19 cellular contexts compared by ENCODE assay signal in the genomic region with DNA sequence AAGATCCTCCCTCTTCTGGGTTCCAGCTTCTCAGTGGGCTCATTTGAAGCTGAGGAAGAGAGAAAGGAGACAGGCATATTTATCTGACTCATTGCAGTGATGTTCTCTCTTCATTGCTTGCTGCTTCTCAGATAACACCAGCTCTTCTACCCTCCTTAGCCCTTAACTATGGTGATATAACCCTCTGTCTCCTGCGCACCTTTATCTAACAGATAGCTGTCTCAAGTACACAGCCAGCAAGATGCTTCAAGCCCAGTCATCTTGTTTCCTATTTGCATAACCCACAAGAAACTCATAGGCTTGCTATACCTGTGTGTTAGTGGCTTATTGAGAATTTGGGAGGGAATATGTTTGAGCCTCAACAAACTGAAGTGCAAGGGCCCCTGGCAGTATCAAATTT. TPM values are rescaled to one million over a fixed set of nuclear protein-coding genes. Genes with fewer than 3 reads are reported as not detected.
A peak's percentile ranks its signal among the peaks of the same experiment; 100 is the strongest.
DNase-seq lines count a peak whose midpoint lies in the region; ATAC-seq, FAIRE-seq and TF ChIP-seq lines count a peak whose summit lies in the region.
"Had no signal": no experiment of that assay in that cellular context is flagged by ENCODE, and none has a peak within 500 bp of the region (broad histone marks: within the 10 kb centered on the region; RNA-seq: fewer than 3 reads in every experiment).

No MANE protein-coding gene starts in this region.

- no peak overlapping the region for H3K27ac Mint-ChIP-seq in activated T-cell treated with anti-CD3 and anti-CD28 coated beads, Interleukin-2, amount 50 U/mL, for 72 hours
- H3K27ac Mint-ChIP-seq: CD4-positive, CD25-positive, alpha-beta regulatory T cell; T-helper 2 cell treated with Interferon-gamma antibody and Interleukin-4, amounts not matched to agents 5 μg/mL and 100 μg/mL, for 36 hours had no signal

- TF ChIP-seq EP300 in upper lobe of left lung (IDR thresholded peaks at IDR 0.05), result no peak

- peak overlapping the region; percentile 90 for H3K27ac ChIP-seq in hepatocyte
- H3K27ac ChIP-seq in upper lobe of left lung, result no peak overlapping the region

- H3K36me3 ChIP-seq in hepatocyte (replicated peaks; ENCODE audit: insufficient read depth, low read depth) (no peaks in the 10 kb centered on the region), upper lobe of left lung (peaks cover 0 to 6% (median 0%) of the 10 kb centered on the region in 4 donors)

- H3K4me1 Mint-ChIP-seq in activated T-cell treated with anti-CD3 and anti-CD28 coated beads, Interleukin-2, amount 50 U/mL, for 72 hours (ENCODE audit: low read depth), result no peaks in the 10 kb centered on the region
- H3K4me1 Mint-ChIP-seq: CD4-positive, CD25-positive, alpha-beta regulatory T cell had no signal

- no peak for DNase-seq in activated T-cell treated with anti-CD3 and anti-CD28 coated beads, Interleukin-2, amount 50 U/mL, for 72 hours
- DNase-seq in activated T-cell treated with anti-CD3 and anti-CD28 coated beads, Interleukin-2, amount 50 U/mL, for 48 hours, result no peak
- no peak for DNase-seq in hepatocyte (ENCODE audit: low spot score)
- DNase-seq in HTR-8/SVneo (ENCODE audit: insufficient read length, low spot score), result no peak
- DNase-seq in upper lobe of left lung, result no peak
- no peak for DNase-seq in activated CD4-positive, alpha-beta T cell treated with anti-CD3 and anti-CD28 coated beads for 4 hours
- DNase-seq: ACHN; activated naive CD4-positive, alpha-beta T cell treated with anti-CD3 and anti-CD28 coated beads, Interleukin-2, amount 50 U/mL, for 16 hours; CD4-positive, CD25-positive, alpha-beta regulatory T cell; foreskin melanocyte; NCI-H1436 treated with DMSO at 0.1 percent for 48 hours; NCI-H510A; small intestine had no signal

- WGBS in hepatocyte (ENCODE audit: low lambda C conversion rate, missing lambda C conversion rate), result 62% methylated on average over 1 of the region's 1 CpG
- 91 to 95% methylated on average over 1 of the region's 1 CpG for WGBS in upper lobe of left lung, 2 donors

- no peak for FAIRE-seq in HTR-8/SVneo (lab: Jason Lieb, UNC)
- FAIRE-seq: small intestine had no signal

- no peaks in the 10 kb centered on the region for H3K9me3 ChIP-seq in hepatocyte (ENCODE audit: low read depth)
- no peaks in the 10 kb centered on the region for H3K9me3 ChIP-seq in upper lobe of left lung

- H4K20me1 ChIP-seq in hepatocyte (ENCODE audit: insufficient read depth, poor library complexity, severe bottlenecking), result no peaks in the 10 kb centered on the region

- H3K79me2 ChIP-seq in hepatocyte, result no peaks in the 10 kb centered on the region

- no peak overlapping the region for H3K4me2 ChIP-seq in hepatocyte

- peak; percentile 74 to 83 for ATAC-seq in activated T-cell treated with anti-CD3 and anti-CD28 coated beads, Interleukin-2, amount 50 U/mL, for 72 hours (replicated peaks in 1 of 2)
- ATAC-seq in HG03060 (IDR thresholded peaks at IDR 0.05; ENCODE audit: low read depth, unreplicated experiment) (peak; percentile 49), upper lobe of left lung (ENCODE audit: low FRiP score in 2 of 2) (no peak), GM19397 (IDR thresholded peaks at IDR 0.05; ENCODE audit: unreplicated experiment) (no peak)
- ATAC-seq: activated CD4-positive, CD25-positive, alpha-beta regulatory T cell treated with anti-CD3 and anti-CD28 coated beads, Interleukin-2, amount 50 U/mL, for 24 hours; left lobe of liver had no signal

- no peaks in the 10 kb centered on the region for H3K9me3 Mint-ChIP-seq in activated T-cell treated with anti-CD3 and anti-CD28 coated beads, Interleukin-2, amount 50 U/mL, for 72 hours
- H3K9me3 Mint-ChIP-seq: CD4-positive, CD25-positive, alpha-beta regulatory T cell; T-helper 2 cell treated with Interferon-gamma antibody and Interleukin-4, amounts not matched to agents 5 μg/mL and 100 μg/mL, for 36 hours had no signal

- H3K4me3 ChIP-seq in hepatocyte (no peak overlapping the region), upper lobe of left lung (no peak overlapping the region)
- H3K4me3 ChIP-seq: coronary artery had no signal

- no peaks in the 10 kb centered on the region for H3K36me3 Mint-ChIP-seq in activated T-cell treated with anti-CD3 and anti-CD28 coated beads, Interleukin-2, amount 50 U/mL, for 72 hours (ENCODE audit: insufficient read depth in 2 of 2)
- H3K36me3 Mint-ChIP-seq: CD4-positive, CD25-positive, alpha-beta regulatory T cell had no signal

- no peak for TF ChIP-seq POLR2A in upper lobe of left lung (IDR thresholded peaks at IDR 0.05)

- H3K27me3 Mint-ChIP-seq in activated T-cell treated with anti-CD3 and anti-CD28 coated beads, Interleukin-2, amount 50 U/mL, for 72 hours (ENCODE audit: low read depth), result peaks cover 59% of the 10 kb centered on the region

- H2AFZ ChIP-seq in hepatocyte, result no peak overlapping the region

- H3K4me1 ChIP-seq in hepatocyte (ENCODE audit: insufficient read depth) (peaks cover 18% of the 10 kb centered on the region), upper lobe of left lung (peaks cover 0 to 18% (median 0%) of the 10 kb centered on the region in 4 donors)

- no peak for TF ChIP-seq CTCF in hepatocyte (IDR thresholded peaks at IDR 0.05; ENCODE audit: poor library complexity)
- no peak for TF ChIP-seq CTCF in upper lobe of left lung (IDR thresholded peaks at IDR 0.05)

- no peak overlapping the region for H3K4me3 Mint-ChIP-seq in activated T-cell treated with anti-CD3 and anti-CD28 coated beads, Interleukin-2, amount 50 U/mL, for 72 hours
- H3K4me3 Mint-ChIP-seq: CD4-positive, CD25-positive, alpha-beta regulatory T cell; T-helper 2 cell treated with Interferon-gamma antibody and Interleukin-4, amounts not matched to agents 5 μg/mL and 100 μg/mL, for 36 hours had no signal

- H3K27me3 ChIP-seq in hepatocyte (no peaks in the 10 kb centered on the region), upper lobe of left lung (no peaks in the 10 kb centered on the region)

- no peaks in the 10 kb centered on the region for H3K9me2 ChIP-seq in hepatocyte (replicated peaks; ENCODE audit: insufficient read depth)

RNA-seq across cellular contexts. Expression of a gene that starts 12.6 kb away (rescaled TPM):
- 1 to 10 TPM in 1 of 2 donors, under 1 TPM in 1; 0.65 to 1.4 TPM for total RNA-seq in activated T-cell treated with anti-CD3 and anti-CD28 coated beads, Interleukin-2, amount 50 U/mL, for 72 hours
- total RNA-seq in hepatocyte, result 46.0 and 61.7 TPM in 2 replicates
- 44.9 and 53.7 TPM in 2 replicates for polyA plus RNA-seq in hepatocyte
- 10 to 100 TPM; 18.9 to 87.0 (median 35.7) TPM for total RNA-seq in upper lobe of left lung
- total RNA-seq: CD4-positive, CD25-positive, alpha-beta regulatory T cell had no signal

Comparison
In these comparisons a context has a peak if more than half of its experiments do, and no peak if none do; other contexts are left out.
1. ATAC-seq: peak in activated T-cell treated with anti-CD3 and anti-CD28 coated beads, Interleukin-2, amount 50 U/mL, for 72 hours (2 of 2) and HG03060 (single experiment); none in upper lobe of left lung (0 of 2) and GM19397 (single experiment).
2. RNA of a gene that starts 12.6 kb away (total RNA-seq): 46.0 to 61.7 TPM in hepatocyte and 18.9 to 87.0 TPM in upper lobe of left lung; 0.65 to 1.4 TPM in activated T-cell treated with anti-CD3 and anti-CD28 coated beads, Interleukin-2, amount 50 U/mL, for 72 hours; every median in the first group is over 4 times any median in the second.